Comparison of ENCODE assay signal across 8 cellular contexts in the genomic region with DNA sequence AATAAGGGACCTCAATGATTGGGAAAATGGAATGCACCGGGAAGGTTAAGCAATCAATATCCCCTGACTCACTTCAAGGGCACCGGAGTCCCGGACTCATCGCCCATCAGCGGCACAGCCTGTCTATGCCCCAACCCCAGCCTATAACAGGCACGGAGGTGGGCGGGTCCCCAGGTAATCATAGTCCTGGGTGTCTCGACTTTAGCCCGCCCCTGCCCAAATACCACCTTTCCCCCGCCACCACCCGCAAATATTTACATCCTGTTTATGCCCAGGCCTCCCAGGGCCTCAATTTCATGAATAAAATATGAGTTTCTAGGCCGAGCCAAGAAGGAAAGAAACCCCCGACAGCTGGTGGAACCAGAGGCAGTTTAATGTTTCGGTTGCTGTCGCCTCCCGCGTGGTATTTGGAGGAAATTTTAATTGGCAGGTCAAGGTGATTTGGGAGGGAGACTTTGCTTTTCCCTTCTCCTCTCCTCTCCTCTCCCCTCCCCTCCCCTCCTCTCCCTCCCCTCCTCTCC. TPM values are rescaled to one million over a fixed set of nuclear protein-coding genes. Genes with fewer than 3 reads are reported as not detected.
A peak's percentile ranks its signal among the peaks of the same experiment; 100 is the strongest.
DNase-seq lines count a peak whose midpoint lies in the region; ATAC-seq and TF ChIP-seq lines count a peak whose summit lies in the region.

No MANE protein-coding gene starts in this region.

- peak overlapping the region in 1 of 2 donors; percentile 69 for H3K27ac Mint-ChIP-seq in natural killer cell

- H3K27ac ChIP-seq in HL-60 (replicated peaks): 0 out of 2 replicates have a peak overlapping the region, but pooled peaks have one; percentile 41
- H3K27ac ChIP-seq in OCI-LY1 (ENCODE audit: low read depth, low read length, poor library complexity, severe bottlenecking): no peak overlapping the region
- peak overlapping the region; percentile 27 for H3K27ac ChIP-seq in temporal lobe (ENCODE audit: low read depth, low read length)

- intact Hi-C loops in natural killer cell (cut with micrococcal nuclease): loop anchor here (1.0 kb wide), 1 partner anchor 19 kb away; the partner anchor contains the start of gene CLIP2

- no peaks in the 10 kb centered on the region for H3K9me2 ChIP-seq in OCI-LY1 (ENCODE audit: low read depth, low read length)

- H3K27me3 Mint-ChIP-seq in natural killer cell (ENCODE audit: low read depth in 2 of 2): peaks cover 0 to 3% of the 10 kb centered on the region in 2 donors

- H2AFZ ChIP-seq in OCI-LY1 (ENCODE audit: low read length): no peak overlapping the region

- ATAC-seq in natural killer cell (peak; percentile 77 to 90 (median 85)), HG02610 (IDR thresholded peaks at IDR 0.05; ENCODE audit: unreplicated experiment) (no peak)

- H3K27me3 ChIP-seq in HL-60 (ENCODE audit: insufficient read depth, poor library complexity, severe bottlenecking): no peaks in the 10 kb centered on the region
- H3K27me3 ChIP-seq in OCI-LY1 (ENCODE audit: insufficient read depth, low read length): peaks cover 15% of the 10 kb centered on the region

- H3K4me3 ChIP-seq in GM12875 (ENCODE audit: low read depth, low read length) (peak overlapping the region; percentile 38), HL-60 (replicated peaks; ENCODE audit: insufficient read depth, low read length) (peak overlapping the region; percentile 46), OCI-LY1 (ENCODE audit: low read depth, low read length, poor library complexity, severe bottlenecking) (peak overlapping the region; percentile 56)

- H3K4me3 Mint-ChIP-seq in natural killer cell: peak overlapping the region; percentile 80

- peaks cover 23% of the 10 kb centered on the region for H3K4me1 ChIP-seq in OCI-LY1 (ENCODE audit: insufficient read depth, low read length, severe bottlenecking)

- DNase-seq in HL-60 (ENCODE audit: low read depth in 1 of 2, low spot score in 1 of 2) (peak in 1 of 2 experiments; percentile 67), activated T-helper 1 cell treated with Interleukin-2 at 50 U/mL for 16 hours (ENCODE audit: low read depth) (peak; percentile 19), fibroblast of peridontal ligament (ENCODE audit: extremely low read depth) (peak; percentile 69), natural killer cell (peak; percentile 45)

- no peaks in the 10 kb centered on the region for H3K79me2 ChIP-seq in OCI-LY1 (ENCODE audit: insufficient read depth, low read length)

- H3K9me3 Mint-ChIP-seq in natural killer cell: no peaks in the 10 kb centered on the region

- no peaks in the 10 kb centered on the region for H3K36me3 ChIP-seq in OCI-LY1 (ENCODE audit: insufficient read depth, low read length)

- peak overlapping the region; percentile 82 for H3K4me2 ChIP-seq in OCI-LY1 (ENCODE audit: low read length)

- no peak for TF ChIP-seq CTCF in GM12875 (IDR thresholded peaks at IDR 0.05; ENCODE audit: borderline replicate concordance, insufficient read depth, low read depth, low read length)
- no peak for TF ChIP-seq CTCF in HL-60 (IDR thresholded peaks at IDR 0.05; ENCODE audit: insufficient read depth, low read length)
- no peak for TF ChIP-seq CTCF in OCI-LY1 (IDR thresholded peaks at IDR 0.05; ENCODE audit: low read length)
- TF ChIP-seq CTCF in natural killer cell (IDR thresholded peaks at IDR 0.05): no peak

- no peak overlapping the region for H3K9ac ChIP-seq in OCI-LY1 (ENCODE audit: low read length)

- no peaks in the 10 kb centered on the region for H3K9me3 ChIP-seq in OCI-LY1 (ENCODE audit: low read length)

- peaks cover 5 to 10% of the 10 kb centered on the region in 2 donors for H3K4me1 Mint-ChIP-seq in natural killer cell

- no peaks in the 10 kb centered on the region for H4K20me1 ChIP-seq in OCI-LY1 (ENCODE audit: insufficient read depth, low read length)

- H3K36me3 Mint-ChIP-seq in natural killer cell: no peaks in the 10 kb centered on the region

- no peaks in the 10 kb centered on the region for H3F3A ChIP-seq in OCI-LY1 (ENCODE audit: insufficient read depth, low read length)

RNA-seq across cellular contexts. Expression of gene RFC2, which starts 15.6 kb away (rescaled TPM):
- total RNA-seq in natural killer cell (10 to 100 TPM; 16.9 to 26.5 (median 20.5) TPM), temporal lobe (15.7 TPM)

RNA-seq across cellular contexts. Expression of gene CLIP2, which starts 19.4 kb away (rescaled TPM):
- 10 to 100 TPM in 2 of 3 donors, 1 to 10 TPM in 1; 8.5 to 14.7 (median 10.5) TPM for total RNA-seq in natural killer cell
- total RNA-seq in temporal lobe: 119 TPM
